In genomic region chr17:79776378-79777165, GRCh38 we compare ENCODE assay signal across 9 cellular contexts. TPM values are rescaled to one million over a fixed set of nuclear protein-coding genes. Genes with fewer than 3 reads are reported as not detected.
A peak's percentile ranks its signal among the peaks of the same experiment; 100 is the strongest.
DNase-seq lines count a peak whose midpoint lies in the region; ATAC-seq and TF ChIP-seq lines count a peak whose summit lies in the region.
"Had no signal": no experiment of that assay in that cellular context is flagged by ENCODE, and none has a peak within 500 bp of the region (broad histone marks: within the 10 kb centered on the region; RNA-seq: fewer than 3 reads in every experiment).

No MANE protein-coding gene starts in this region.

- H3K9ac ChIP-seq in Karpas-422 (ENCODE audit: low read length) (no peak overlapping the region), colonic mucosa (ENCODE audit: low read depth in 2 of 2, low read length in 2 of 2) (no peak overlapping the region)

- H3K4me3 ChIP-seq in Karpas-422 (ENCODE audit: low read length) (no peak overlapping the region), choroid plexus epithelial cell (ENCODE audit: low read depth, low read length) (peak overlapping the region; percentile 54), colonic mucosa (no peak overlapping the region)

- DNase-seq in NCI-H1092 treated with DMSO at 0.1 percent for 48 hours (lab: John Stamatoyannopoulos, UW) (peak; percentile 13), NCI-H1092 (lab: John Stamatoyannopoulos, UW) (no peak), Karpas-422 (no peak), choroid plexus epithelial cell (ENCODE audit: low read depth) (no peak), neural crest cell (ENCODE audit: low read depth, low spot score) (no peak), colonic mucosa (no peak), NCI-H774 (lab: John Stamatoyannopoulos, UW) (no peak)
- DNase-seq: NCI-H1436 treated with DMSO at 0.1 percent for 48 hours had no signal

- H3K27ac Mint-ChIP-seq in neural crest cell (ENCODE audit: unreplicated experiment), result peak overlapping the region; percentile 76

- H3K27me3 Mint-ChIP-seq in neural crest cell (ENCODE audit: low read depth), result peaks cover 9% of the 10 kb centered on the region

- H3K9me2 ChIP-seq in Karpas-422 (replicated peaks; ENCODE audit: insufficient read depth, low read length), result no peaks in the 10 kb centered on the region

- peak overlapping the region; percentile 99 for H3K4me2 ChIP-seq in Karpas-422 (ENCODE audit: low read depth, low read length, poor library complexity, severe bottlenecking)

- no peak for TF ChIP-seq CTCF in choroid plexus epithelial cell (conservative IDR thresholded peaks at IDR 0.05; ENCODE audit: low read depth, low read length)
- TF ChIP-seq CTCF in neural crest cell (conservative IDR thresholded peaks at IDR 0.05), result peak; percentile 35
- TF ChIP-seq CTCF in colonic mucosa (IDR thresholded peaks at IDR 0.05), result no peak

- peaks cover 58% of the 10 kb centered on the region for H3K4me1 Mint-ChIP-seq in neural crest cell

- peaks cover 6% of the 10 kb centered on the region for H3K36me3 Mint-ChIP-seq in neural crest cell (ENCODE audit: low read depth)

- intact Hi-C loops in colonic mucosa (cut with DNase I), result no loop called here

- H3K36me3 ChIP-seq in Karpas-422 (ENCODE audit: insufficient read depth, low read length) (no peaks in the 10 kb centered on the region), colonic mucosa (no peaks in the 10 kb centered on the region)

- no peaks in the 10 kb centered on the region for H3K27me3 ChIP-seq in Karpas-422 (ENCODE audit: low read length)
- H3K27me3 ChIP-seq in colonic mucosa, result peaks cover 44% of the 10 kb centered on the region

- H3K4me1 ChIP-seq in Karpas-422 (ENCODE audit: low read length) (peaks cover 14% of the 10 kb centered on the region), colonic mucosa (peaks cover 11% of the 10 kb centered on the region)

- no peaks in the 10 kb centered on the region for H3K9me3 ChIP-seq in Karpas-422 (ENCODE audit: low read length)
- H3K9me3 ChIP-seq in colonic mucosa, result no peaks in the 10 kb centered on the region

- no peak overlapping the region for H3K27ac ChIP-seq in Karpas-422 (ENCODE audit: low read length)
- H3K27ac ChIP-seq in colonic mucosa, result no peak overlapping the region

- H3K9me3 Mint-ChIP-seq in neural crest cell, result no peaks in the 10 kb centered on the region

- H2AFZ ChIP-seq in Karpas-422 (ENCODE audit: low read length), result no peak overlapping the region

- ATAC-seq in GM21723 (IDR thresholded peaks at IDR 0.05; ENCODE audit: unreplicated experiment), result no peak

- peak overlapping the region; percentile 82 for H3K4me3 Mint-ChIP-seq in neural crest cell

- peaks cover 10% of the 10 kb centered on the region for H4K20me1 ChIP-seq in Karpas-422 (ENCODE audit: insufficient read depth, low read depth, low read length)

- no peaks in the 10 kb centered on the region for H3K79me2 ChIP-seq in Karpas-422 (ENCODE audit: low read length)

RNA-seq across cellular contexts. Expression of gene CBX2, which starts 1.4 kb away (rescaled TPM):
- total RNA-seq in Karpas-422 (2014; rRNA removed; shearing (Covaris generic); ENCODE audit: low replicate concordance), result 4.8 and 8.4 TPM in 2 replicates
- total RNA-seq in neural crest cell (95.4 and 101 TPM in 2 replicates), colonic mucosa (1 to 10 TPM; 2.1 to 4.0 TPM)

RNA-seq across cellular contexts. Expression of gene CBX8, which starts 20.3 kb away (rescaled TPM):
- total RNA-seq in Karpas-422 (2014; rRNA removed; shearing (Covaris generic); ENCODE audit: low replicate concordance), result 8.0 and 26.4 TPM in 2 replicates
- 16.5 and 19.2 TPM in 2 replicates for total RNA-seq in neural crest cell
- 1 to 10 TPM; 5.0 to 8.1 TPM for total RNA-seq in colonic mucosa

RNA-seq across cellular contexts. Expression of gene ENPP7, which starts 45.8 kb away (rescaled TPM):
- total RNA-seq in Karpas-422 (2014; rRNA removed; shearing (Covaris generic); ENCODE audit: low replicate concordance), result 0.07 TPM in 1 of 2 replicates, not detected in the other
- not detected in 2 replicates for total RNA-seq in neural crest cell
- not detected for total RNA-seq in colonic mucosa

Comparison
In these comparisons a context has a peak if more than half of its experiments do, and no peak if none do; other contexts are left out.
1. RNA of gene CBX2, which starts 1.4 kb away (total RNA-seq): 95.4 to 101 TPM in neural crest cell; 4.8 to 8.4 TPM in Karpas-422 and 2.1 to 4.0 TPM in colonic mucosa; every median in the first group is over 10 times any median in the second.